ENCODE assay signal across 22 cellular contexts in genomic region chr3:15449489-15449888, GRCh38. TPM values are rescaled to one million over a fixed set of nuclear protein-coding genes. Genes with fewer than 3 reads are reported as not detected.
DNase-seq lines count a peak whose midpoint lies in the region; ATAC-seq and TF ChIP-seq lines count a peak whose summit lies in the region.
"Had no signal": no experiment of that assay in that cellular context is flagged by ENCODE, and none has a peak within 500 bp of the region (broad histone marks: within the 10 kb centered on the region; RNA-seq: fewer than 3 reads in every experiment).

No MANE protein-coding gene starts in this region.

- no peaks in the 10 kb centered on the region for H3K9me3 Mint-ChIP-seq in stimulated activated effector memory CD8-positive, alpha-beta T cell treated with anti-CD3 and anti-CD28 coated beads, Interleukin-12 subunit alpha, Interleukin-12 subunit beta, amount 100 ng/mL, for 72 hours
- H3K9me3 Mint-ChIP-seq: CD4-positive, alpha-beta memory T cell had no signal

- H3K27me3 ChIP-seq in right atrium auricular region, result no peaks in the 10 kb centered on the region
- no peaks in the 10 kb centered on the region for H3K27me3 ChIP-seq in DND-41 (ENCODE audit: insufficient read depth, low read length, poor library complexity)
- no peaks in the 10 kb centered on the region for H3K27me3 ChIP-seq in esophagus muscularis mucosa
- H3K27me3 ChIP-seq: BE2C; BLaER1 treated with 17β-estradiol and CSF1 and Interleukin-3, amounts not matched to agents 10 nM and 100 nM had no signal

- no peak for TF ChIP-seq EP300 in esophagus muscularis mucosa (IDR thresholded peaks at IDR 0.05)

- no peak overlapping the region for H3K9ac ChIP-seq in DND-41 (ENCODE audit: low read depth, low read length)
- H3K9ac ChIP-seq: BLaER1 treated with 17β-estradiol and CSF1 and Interleukin-3, amounts not matched to agents 10 nM and 100 nM; GM23248 had no signal

- H3K4me1 ChIP-seq in right atrium auricular region (no peaks in the 10 kb centered on the region), DND-41 (ENCODE audit: insufficient read depth, low read length) (no peaks in the 10 kb centered on the region), esophagus muscularis mucosa (no peaks in the 10 kb centered on the region)
- H3K4me1 ChIP-seq: A549, BE2C had no signal

- H3K9me3 ChIP-seq in right atrium auricular region (no peaks in the 10 kb centered on the region), DND-41 (ENCODE audit: insufficient read depth, low read length, severe bottlenecking) (no peaks in the 10 kb centered on the region), esophagus muscularis mucosa (no peaks in the 10 kb centered on the region)
- H3K9me3 ChIP-seq: A549; BE2C; BLaER1 treated with 17β-estradiol and CSF1 and Interleukin-3, amounts not matched to agents 10 nM and 100 nM had no signal

- H3K36me3 Mint-ChIP-seq in stimulated activated effector memory CD8-positive, alpha-beta T cell treated with anti-CD3 and anti-CD28 coated beads, Interleukin-12 subunit alpha, Interleukin-12 subunit beta, amount 100 ng/mL, for 72 hours, result peaks cover 14% of the 10 kb centered on the region

- intact Hi-C loops in left cardiac atrium (cut with DNase I) (no loop called here), esophagus muscularis mucosa (cut with DNase I) (no loop called here)

- no peak overlapping the region for H3K4me3 Mint-ChIP-seq in stimulated activated effector memory CD8-positive, alpha-beta T cell treated with anti-CD3 and anti-CD28 coated beads, Interleukin-12 subunit alpha, Interleukin-12 subunit beta, amount 100 ng/mL, for 72 hours
- H3K4me3 Mint-ChIP-seq: CD14-positive monocyte; CD4-positive, alpha-beta memory T cell had no signal

- no peak overlapping the region for H3K27ac ChIP-seq in right atrium auricular region
- H3K27ac ChIP-seq in DND-41 (ENCODE audit: low read length), result no peak overlapping the region
- no peak overlapping the region for H3K27ac ChIP-seq in esophagus muscularis mucosa (replicated peaks in 1 of 4)
- no peak overlapping the region for H3K27ac ChIP-seq in caudate nucleus (ENCODE audit: low read depth, low read length)
- H3K27ac ChIP-seq: A549, GM23248 had no signal

- ATAC-seq in left cardiac atrium (no peak), DND-41 (ENCODE audit: insufficient read depth, low read depth) (no peak)
- no peak for ATAC-seq in stimulated activated effector memory CD8-positive, alpha-beta T cell treated with anti-CD3 and anti-CD28 coated beads, Interleukin-12 subunit alpha, Interleukin-12 subunit beta, amount 100 ng/mL, for 72 hours
- ATAC-seq: A549 had no signal

- TF ChIP-seq CTCF in right atrium auricular region (IDR thresholded peaks at IDR 0.05) (no peak), DND-41 (IDR thresholded peaks at IDR 0.05; ENCODE audit: borderline replicate concordance, extremely low read depth, low read length, poor library complexity, severe bottlenecking) (no peak), esophagus muscularis mucosa (IDR thresholded peaks at IDR 0.05) (no peak)

- H4K20me1 ChIP-seq in DND-41 (ENCODE audit: insufficient read depth, low read length), result no peaks in the 10 kb centered on the region
- H4K20me1 ChIP-seq: BLaER1 treated with 17β-estradiol and CSF1 and Interleukin-3, amounts not matched to agents 10 nM and 100 nM had no signal

- no CpG with 5 or more reads among the region's 1 CpG for WGBS in esophagus muscularis mucosa

- H3K4me3 ChIP-seq in right atrium auricular region, result no peak overlapping the region
- no peak overlapping the region for H3K4me3 ChIP-seq in DND-41 (ENCODE audit: low read depth in 1 of 2, low read length in 2 of 2)
- H3K4me3 ChIP-seq in esophagus muscularis mucosa, result no peak overlapping the region
- H3K4me3 ChIP-seq: A549; BLaER1 treated with 17β-estradiol and CSF1 and Interleukin-3, amounts not matched to agents 10 nM and 100 nM; GM23248 had no signal

- DNase-seq in right atrium auricular region (ENCODE audit: low spot score), result peak; percentile 9
- no peak for DNase-seq in left cardiac atrium
- peak; percentile 2 for DNase-seq in DND-41
- DNase-seq in esophagus muscularis mucosa (ENCODE audit: extremely low spot score), result peak; percentile 83
- no peak for DNase-seq in stimulated activated effector memory CD8-positive, alpha-beta T cell treated with anti-CD3 and anti-CD28 coated beads, Interleukin-12 subunit alpha, Interleukin-12 subunit beta, amount 100 ng/mL, for 72 hours (ENCODE audit: low spot score in 2 of 2)
- DNase-seq in NCI-H1417 (lab: John Stamatoyannopoulos, UW), result no peak
- DNase-seq in caudate nucleus (lab: John Stamatoyannopoulos, UW), result no peak
- DNase-seq: 8988T; ACHN; AML-193; BE2C; Calu3; CD4-positive, alpha-beta memory T cell; COR-L47; DMS53; DMS79 treated with DMSO at 0.1 percent for 48 hours; GM23248; H7; HCEC 1CT had no signal

- H3K4me2 ChIP-seq in DND-41 (ENCODE audit: insufficient read depth, low read length), result no peak overlapping the region
- H3K4me2 ChIP-seq: A549 had no signal

- no peak overlapping the region for H2AFZ ChIP-seq in DND-41 (ENCODE audit: low read depth, low read length)
- H2AFZ ChIP-seq: GM23248 had no signal

- H3K36me3 ChIP-seq in right atrium auricular region, result peaks cover 5% of the 10 kb centered on the region
- H3K36me3 ChIP-seq in DND-41 (ENCODE audit: insufficient read depth, low read length), result no peaks in the 10 kb centered on the region
- peaks cover 0 to 40% (median 7%) of the 10 kb centered on the region in 4 donors for H3K36me3 ChIP-seq in esophagus muscularis mucosa
- H3K36me3 ChIP-seq: BE2C had no signal

- H3K27ac Mint-ChIP-seq in stimulated activated effector memory CD8-positive, alpha-beta T cell treated with anti-CD3 and anti-CD28 coated beads, Interleukin-12 subunit alpha, Interleukin-12 subunit beta, amount 100 ng/mL, for 72 hours, result peak overlapping the region; percentile 69

- no peak for TF ChIP-seq POLR2A in esophagus muscularis mucosa (IDR thresholded peaks at IDR 0.05; ENCODE audit: low read depth)

- H3K4me1 Mint-ChIP-seq in stimulated activated effector memory CD8-positive, alpha-beta T cell treated with anti-CD3 and anti-CD28 coated beads, Interleukin-12 subunit alpha, Interleukin-12 subunit beta, amount 100 ng/mL, for 72 hours, result peaks cover 6% of the 10 kb centered on the region
- H3K4me1 Mint-ChIP-seq: CD4-positive, alpha-beta memory T cell had no signal

- no peaks in the 10 kb centered on the region for H3K79me2 ChIP-seq in DND-41 (ENCODE audit: insufficient read depth, low read length)

RNA-seq across cellular contexts. Expression of gene EAF1, which starts 22.1 kb away (rescaled TPM):
- total RNA-seq in right atrium auricular region, result 10 to 100 TPM in 1 of 2 donors, 1 to 10 TPM in 1; 9.7 to 13.2 TPM
- 10 to 100 TPM in 1 of 2 donors, 1 to 10 TPM in 1; 8.2 to 12.0 TPM for total RNA-seq in left cardiac atrium
- total RNA-seq in esophagus muscularis mucosa, result 10 to 100 TPM; 12.0 to 21.7 (median 15.4) TPM

RNA-seq across cellular contexts. Expression of gene METTL6, which starts 22.1 kb away (rescaled TPM):
- total RNA-seq in right atrium auricular region (1 to 10 TPM; 6.3 to 7.8 TPM), left cardiac atrium (10 to 100 TPM; 10.3 to 10.8 TPM), esophagus muscularis mucosa (10 to 100 TPM; 10.9 to 18.7 (median 11.8) TPM)

Comparison
In these comparisons a context has a peak if more than half of its experiments do, and no peak if none do; other contexts are left out.
1. DNase-seq: peak in right atrium auricular region (single experiment), DND-41 (single experiment) and esophagus muscularis mucosa (single experiment); none in left cardiac atrium (single experiment), stimulated activated effector memory CD8-positive, alpha-beta T cell treated with anti-CD3 and anti-CD28 coated beads, Interleukin-12 subunit alpha, Interleukin-12 subunit beta, amount 100 ng/mL, for 72 hours (0 of 2), NCI-H1417 (0 of 3) and caudate nucleus (0 of 61).